ENCODE assay signal across 4 cellular contexts in genomic region chr15:84556690-84557089, GRCh38. TPM values are rescaled to one million over a fixed set of nuclear protein-coding genes. Genes with fewer than 3 reads are reported as not detected.
DNase-seq lines count a peak whose midpoint lies in the region; ATAC-seq, FAIRE-seq and TF ChIP-seq lines count a peak whose summit lies in the region.
"Not testable (repeated sequence)": the region's sequence is repeated elsewhere in the genome, so short reads cannot be mapped to it uniquely, and the experiment has no call there.

No MANE protein-coding gene starts in this region.

- in situ Hi-C loops in K562 (cut with MboI): loop anchor here (25.0 kb wide), 1 partner anchor 369 kb away; no protein-coding TSS in a partner anchor

- TF ChIP-seq CTCF in HEK293 (tag by site-specific recombination; IDR thresholded peaks at IDR 0.05); K562 (IDR thresholded peaks at IDR 0.05 in 2 of 3, conservative IDR thresholded peaks at IDR 0.05 in 1 of 3; ENCODE audit: insufficient read depth in 2 of 3, low read depth in 1 of 3, low read length in 3 of 3); endothelial cell (IDR thresholded peaks at IDR 0.05; ENCODE audit: unreplicated experiment): not testable (repeated sequence)

- not testable (repeated sequence) for H3K79me2 ChIP-seq in K562 (ENCODE audit: control insufficient read depth, insufficient read depth, low read length)

- not testable (repeated sequence) for H3K4me3 Mint-ChIP-seq in central memory CD8-positive, alpha-beta T cell; endothelial cell (ENCODE audit: unreplicated experiment)

- not testable (repeated sequence) for BruUV-seq in K562 (replicated peaks; lab: Mats Ljungman, UMichigan)

- H3K9me3 Mint-ChIP-seq in central memory CD8-positive, alpha-beta T cell; endothelial cell (ENCODE audit: unreplicated experiment): not testable (repeated sequence)

- not testable (repeated sequence) for H2AFZ ChIP-seq in K562 (ENCODE audit: low read depth, low read length)

- H3K27me3 Mint-ChIP-seq in central memory CD8-positive, alpha-beta T cell; endothelial cell (ENCODE audit: unreplicated experiment): not testable (repeated sequence)

- POLR2A ChIA-PET in HEK293 (lab: Yijun Ruan, JAX): not testable (repeated sequence)
- POLR2A ChIA-PET in K562 (lab: Yijun Ruan, JAX): interaction anchor here (0.9 kb wide), 1 partner anchor 63 kb away, joined by 3 read pairs; no protein-coding TSS in a partner anchor

- not testable (repeated sequence) for H3K4me1 ChIP-seq in HEK293 (ENCODE audit: control insufficient read depth, insufficient read depth, low read length); K562 (replicated peaks in 1 of 2; ENCODE audit: control insufficient read depth in 2 of 2, insufficient read depth in 2 of 2, low read length in 2 of 2)

- intact Hi-C loops in K562 (cut with micrococcal nuclease): not testable (repeated sequence)

- H3K4me1 Mint-ChIP-seq in central memory CD8-positive, alpha-beta T cell: peaks cover 19% of the 10 kb centered on the region
- peaks cover 40% of the 10 kb centered on the region for H3K4me1 Mint-ChIP-seq in endothelial cell (ENCODE audit: unreplicated experiment)

- H3K36me3 Mint-ChIP-seq in central memory CD8-positive, alpha-beta T cell (ENCODE audit: insufficient read depth); endothelial cell (ENCODE audit: low read depth, unreplicated experiment): not testable (repeated sequence)

- TF ChIP-seq EP300 in K562 (IDR thresholded peaks at IDR 0.05; ENCODE audit: low read length): not testable (repeated sequence)

- not testable (repeated sequence) for H3K9me3 ChIP-seq in HEK293 (ENCODE audit: control insufficient read depth, insufficient read depth, low read depth, low read length); K562 (replicated peaks; ENCODE audit: control insufficient read depth, insufficient read depth, low read depth, low read length)

- H3K27me3 ChIP-seq in K562 (ENCODE audit: control insufficient read depth in 2 of 2, insufficient read depth in 2 of 2, low read length in 2 of 2): not testable (repeated sequence)

- not testable (repeated sequence) for H4K20me1 ChIP-seq in K562 (replicated peaks; ENCODE audit: control insufficient read depth, insufficient read depth, low read length)

- H3K9me1 ChIP-seq in K562 (ENCODE audit: control insufficient read depth, insufficient read depth, low read length): not testable (repeated sequence)

- WGBS in K562 (ENCODE audit: insufficient coverage, low coverage, missing lambda C conversion rate): no CpG with 5 or more reads among the region's 3 CpGs

- not testable (repeated sequence) for TF ChIP-seq RAD21 in K562 (CRISPR knock-in tag; conservative IDR thresholded peaks at IDR 0.05 in 1 of 2, IDR thresholded peaks at IDR 0.05 in 1 of 2)

- TF ChIP-seq POLR2A in K562 (conservative IDR thresholded peaks at IDR 0.05): not testable (repeated sequence)

- not testable (repeated sequence) for H3K4me3 ChIP-seq in HEK293 (ENCODE audit: low read depth, low read length); K562

- H3K9ac ChIP-seq in K562 (ENCODE audit: insufficient read depth in 1 of 2, low read depth in 2 of 2, low read length in 2 of 2): not testable (repeated sequence)

- not testable (repeated sequence) for H3K27ac ChIP-seq in HEK293 (ENCODE audit: extremely low read depth, low read depth, low read length); K562 (ENCODE audit: extremely low read depth, low read depth, low read length)

- not testable (repeated sequence) for DNase-seq in K562 (ENCODE audit: extremely low read depth in 1 of 4, low spot score in 3 of 4); central memory CD8-positive, alpha-beta T cell (ENCODE audit: low spot score in 2 of 2); endothelial cell (ENCODE audit: low spot score)

- peak overlapping the region; percentile 19 for H3K27ac Mint-ChIP-seq in central memory CD8-positive, alpha-beta T cell (ENCODE audit: low read depth)
- H3K27ac Mint-ChIP-seq in endothelial cell (ENCODE audit: unreplicated experiment): peak overlapping the region; percentile 97

- not testable (repeated sequence) for H3K4me2 ChIP-seq in K562 (ENCODE audit: insufficient read depth, low read length)

- CTCF ChIA-PET in HEK293 (lab: Yijun Ruan, JAX); K562 (lab: Yijun Ruan, JAX; ENCODE audit: low intra/inter-chr PET ratio): not testable (repeated sequence)

- ATAC-seq in K562; central memory CD8-positive, alpha-beta T cell (replicated peaks; ENCODE audit: extremely low read depth, poor library complexity, severe bottlenecking): not testable (repeated sequence)

- FAIRE-seq in K562 (lab: Jason Lieb, UNC): not testable (repeated sequence)

- H3K36me3 ChIP-seq in HEK293 (ENCODE audit: control insufficient read depth in 2 of 2, insufficient read depth in 1 of 2, low read length in 2 of 2): peaks cover 4 to 16% of the 10 kb centered on the region in 2 experiments; a peak in 2 of 3 replicates
- H3K36me3 ChIP-seq in K562 (ENCODE audit: control insufficient read depth, insufficient read depth, low read length): not testable (repeated sequence)

TF ChIP-seq in HEK293, 187 proteins besides CTCF, POLR2A, EP300 and RAD21 (continues in another document):
- TF ChIP-seq, protein P1, sequence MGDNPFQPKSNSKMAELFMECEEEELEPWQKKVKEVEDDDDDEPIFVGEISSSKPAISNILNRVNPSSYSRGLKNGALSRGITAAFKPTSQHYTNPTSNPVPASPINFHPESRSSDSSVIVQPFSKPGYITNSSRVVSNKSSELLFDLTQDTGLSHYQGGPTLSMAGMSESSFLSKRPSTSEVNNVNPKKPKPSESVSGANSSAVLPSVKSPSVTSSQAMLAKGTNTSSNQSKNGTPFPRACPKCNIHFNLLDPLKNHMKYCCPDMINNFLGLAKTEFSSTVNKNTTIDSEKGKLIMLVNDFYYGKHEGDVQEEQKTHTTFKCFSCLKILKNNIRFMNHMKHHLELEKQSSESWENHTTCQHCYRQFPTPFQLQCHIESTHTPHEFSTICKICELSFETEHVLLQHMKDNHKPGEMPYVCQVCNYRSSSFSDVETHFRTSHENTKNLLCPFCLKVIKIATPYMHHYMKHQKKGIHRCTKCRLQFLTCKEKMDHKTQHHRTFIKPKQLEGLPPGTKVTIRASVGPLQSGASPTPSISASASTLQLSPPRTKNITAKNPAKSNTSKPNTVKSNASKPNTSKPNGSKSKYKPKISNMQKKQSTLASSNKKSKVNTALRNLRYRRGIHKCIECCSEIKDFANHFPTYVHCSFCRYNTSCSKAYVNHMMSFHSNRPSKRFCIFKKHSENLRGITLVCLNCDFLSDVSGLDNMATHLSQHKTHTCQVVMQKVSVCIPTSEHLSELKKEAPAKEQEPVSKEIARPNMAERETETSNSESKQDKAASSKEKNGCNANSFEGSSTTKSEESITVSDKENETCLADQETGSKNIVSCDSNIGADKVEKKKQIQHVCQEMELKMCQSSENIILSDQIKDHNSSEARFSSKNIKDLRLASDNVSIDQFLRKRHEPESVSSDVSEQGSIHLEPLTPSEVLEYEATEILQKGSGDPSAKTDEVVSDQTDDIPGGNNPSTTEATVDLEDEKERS (tag by site-specific recombination; IDR thresholded peaks at IDR 0.05): peak; percentile 69; the same call in 1 of the 2 replicates

TF ChIP-seq in K562, 482 proteins besides CTCF, POLR2A, EP300 and RAD21:
- 0 out of 2 replicates have a peak, but pooled peaks have one; percentile 26 for TF ChIP-seq SMARCA5 (IDR thresholded peaks at IDR 0.05)
- peak; percentile 16 to 42; a peak in 1 of 4 replicates for TF ChIP-seq KDM1A (IDR thresholded peaks at IDR 0.05)
- TF ChIP-seq BCOR (IDR thresholded peaks at IDR 0.05): peak; percentile 82

RNA-seq across cellular contexts. Expression of gene ZSCAN2, which starts 44.1 kb away (rescaled TPM):
- 17.1 and 23.1 TPM in 2 replicates for total RNA-seq in K562 (2011; cell fraction: chromatin; rRNA removed; ENCODE audit: low replicate concordance)
- 12.0 and 13.5 TPM in 2 replicates for total RNA-seq in K562 (2011; cell fraction: nucleolus; rRNA removed)
- total RNA-seq in K562 (2011; cell fraction: nucleoplasm; rRNA removed): 15.4 and 18.0 TPM in 2 replicates
- 8.7 and 9.2 TPM in 2 replicates for total RNA-seq in K562 (2014; rRNA removed)
- total RNA-seq in K562 (2014; rRNA removed; fragmentation: Illumina TruSeq; extraction: Trizol): 5.0 and 6.1 TPM in 2 replicates
- total RNA-seq in K562 (2015; rRNA removed; fragmentation: Illumina TruSeq; extraction: Trizol): 6.6 and 8.3 TPM in 2 replicates
- total RNA-seq in K562 (2021): 6.8 and 7.4 TPM in 2 replicates
- 8.9 TPM in 2 replicates for polyA plus RNA-seq in K562 (2011; rRNA removed)
- 6.4 and 8.8 TPM in 2 replicates for polyA plus RNA-seq in K562 (2011; cell fraction: cytosol; rRNA removed)
- 8.4 and 9.1 TPM in 2 replicates for polyA plus RNA-seq in K562 (2011; cell fraction: nucleus; rRNA removed)
- 6.4 and 6.8 TPM in 2 replicates for polyA plus RNA-seq in K562 (2012)
- polyA plus RNA-seq in K562 (2014; fragmentation: Illumina TruSeq; extraction: Trizol): 6.4 and 6.9 TPM in 2 replicates
- 1 to 10 TPM; 1.7 to 2.3 TPM for polyA plus RNA-seq in K562 (2014; fragmentation: Nextera tagmentation; extraction: Ambion mirVana)
- 11.3 and 14.2 TPM in 2 replicates for polyA plus RNA-seq in K562 (2014; rRNA removed)
- 10.5 and 13.8 TPM in 2 replicates for polyA minus RNA-seq in K562 (2011; rRNA and poly(A)+ RNA removed)
- polyA minus RNA-seq in K562 (2011; cell fraction: cytosol; rRNA and poly(A)+ RNA removed): 2.4 and 4.2 TPM in 2 replicates
- polyA minus RNA-seq in K562 (2011; cell fraction: nucleus; rRNA and poly(A)+ RNA removed): 5.3 and 8.0 TPM in 2 replicates
- 22.0 TPM for total RNA-seq in endothelial cell (ENCODE audit: unreplicated experiment)
